In genomic region chr5:159917919-159918487, GRCh38 we compare ENCODE assay signal across 2 cellular contexts.
TF ChIP-seq lines count a peak whose summit lies in the region.

No MANE protein-coding gene starts in this region.

TF ChIP-seq in SK-N-SH, 30 proteins besides CTCF, POLR2A, EP300 and RAD21 (continued from another document):
- TF ChIP-seq USF1 (IDR thresholded peaks at IDR 0.05; ENCODE audit: borderline replicate concordance, low read depth) (no peak), MXI1 (IDR thresholded peaks at IDR 0.05; ENCODE audit: low read depth, low read length) (no peak), REST (IDR thresholded peaks at IDR 0.05; ENCODE audit: low read depth, low read length) (no peak), CHD2 (IDR thresholded peaks at IDR 0.05; ENCODE audit: low read length, partially characterized antibody) (no peak), JUND (IDR thresholded peaks at IDR 0.05) (no peak), GABPA (IDR thresholded peaks at IDR 0.05; ENCODE audit: low read depth) (no peak), FOSL2 (IDR thresholded peaks at IDR 0.05; ENCODE audit: borderline replicate concordance, low read depth) (no peak), IRF3 (IDR thresholded peaks at IDR 0.05; ENCODE audit: low read depth, low read length) (no peak), RFX5 (IDR thresholded peaks at IDR 0.05; ENCODE audit: low read length) (no peak), RCOR1 (IDR thresholded peaks at IDR 0.05; ENCODE audit: low read length) (no peak), PBX3 (IDR thresholded peaks at IDR 0.05) (no peak), MAX (IDR thresholded peaks at IDR 0.05; ENCODE audit: low read depth) (no peak), GATA2 (CRISPR knock-in tag; IDR thresholded peaks at IDR 0.05) (no peak), POLR2AphosphoS5 (IDR thresholded peaks at IDR 0.05; ENCODE audit: low read depth, low read length) (no peak), EZH2phosphoT487 (IDR thresholded peaks at IDR 0.05; ENCODE audit: borderline replicate concordance, low read depth) (no peak), NRF1 (IDR thresholded peaks at IDR 0.05; ENCODE audit: low read depth, low read length) (no peak)

TF ChIP-seq in SK-N-SH treated with all-trans-retinoic acid at 6 μM for 48 hours, 23 proteins besides CTCF, POLR2A, EP300 and RAD21 (continued from another document):
- TF ChIP-seq CSRNP3 (CRISPR knock-in tag; IDR thresholded peaks at IDR 0.05), result no peak
- TF ChIP-seq TOX (CRISPR knock-in tag; IDR thresholded peaks at IDR 0.05; ENCODE audit: borderline replicate concordance), result no peak
- no peak for TF ChIP-seq ZFP30 (CRISPR knock-in tag; IDR thresholded peaks at IDR 0.05)
- TF ChIP-seq CREB5 (CRISPR knock-in tag; IDR thresholded peaks at IDR 0.05; ENCODE audit: low read depth), result no peak
- TF ChIP-seq RARB (CRISPR knock-in tag; IDR thresholded peaks at IDR 0.05), result no peak
- TF ChIP-seq ESRRG (CRISPR knock-in tag; IDR thresholded peaks at IDR 0.05), result no peak
- no peak for TF ChIP-seq ZC3H10 (CRISPR knock-in tag; IDR thresholded peaks at IDR 0.05)
- TF ChIP-seq ZNF8 (CRISPR knock-in tag; IDR thresholded peaks at IDR 0.05), result no peak
- TF ChIP-seq BACH2 (CRISPR knock-in tag; IDR thresholded peaks at IDR 0.05; ENCODE audit: borderline replicate concordance), result no peak
